8 cellular contexts compared by ENCODE assay signal in genomic region chrX:135985123-135985973, GRCh38. TPM values are rescaled to one million over a fixed set of nuclear protein-coding genes. Genes with fewer than 3 reads are reported as not detected.
DNase-seq lines count a peak whose midpoint lies in the region; ATAC-seq and TF ChIP-seq lines count a peak whose summit lies in the region.

Gene SLC9A6, plus strand, starts transcription at chrX:135985435. Its CDS starts 224 bp downstream, at chrX:135985659.

- intact Hi-C loops in breast epithelium (cut with DNase I; ENCODE audit: low total_unique reads) = no loop called here

- no peaks in the 10 kb centered on the region for H3K4me1 ChIP-seq in breast epithelium
- peaks cover 0 to 10% (median 3%) of the 10 kb centered on the region in 3 donors for H3K4me1 ChIP-seq in skeletal muscle tissue (ENCODE audit: control insufficient read depth in 3 of 3, insufficient read depth in 3 of 3, low read length in 3 of 3)

- peak; percentile 83 to 87 (median 83) for DNase-seq in NCI-H1417 (lab: John Stamatoyannopoulos, UW)
- DNase-seq in NCI-H1417 treated with DMSO at 0.1 percent for 48 hours (lab: John Stamatoyannopoulos, UW) = no peak
- DNase-seq in NCI-H187 treated with DMSO at 0.1 percent for 48 hours (lab: John Stamatoyannopoulos, UW) = peak; percentile 18
- DNase-seq in UCSD-AML1 (lab: John Stamatoyannopoulos, UW; ENCODE audit: unreplicated experiment) = peak; percentile 72
- peak; percentile 41 to 53 for DNase-seq in breast epithelium (ENCODE audit: low spot score in 2 of 2)
- DNase-seq in iPS-NIHi11 (ENCODE audit: low spot score) = peak; percentile 84

- TF ChIP-seq POLR2A in breast epithelium (IDR thresholded peaks at IDR 0.05) = no peak

- TF ChIP-seq CTCF in breast epithelium (IDR thresholded peaks at IDR 0.05) = no peak

- peak within 1 kb of the TSS; percentile 66 to 87 for H3K27ac ChIP-seq in breast epithelium
- H3K27ac ChIP-seq in skeletal muscle tissue (ENCODE audit: low read depth, low read length) = peak within 1 kb of the TSS; percentile 55

- peak within 1 kb of the TSS; percentile 55 to 80 (median 70) for H3K4me3 ChIP-seq in breast epithelium
- H3K4me3 ChIP-seq in skeletal muscle tissue (ENCODE audit: low read length in 3 of 3) = peak within 1 kb of the TSS; percentile 84 to 87 (median 85)

- ATAC-seq in HG02840 (IDR thresholded peaks at IDR 0.05; ENCODE audit: low FRiP score, unreplicated experiment) = peak; percentile 84

- H3K27me3 ChIP-seq in breast epithelium (peaks cover 0 to 31% of the 10 kb centered on the region in 2 donors), skeletal muscle tissue (ENCODE audit: control insufficient read depth in 3 of 3, insufficient read depth in 3 of 3, low read length in 3 of 3) (no peaks in the 10 kb centered on the region)

- peak within 1 kb of the TSS; percentile 71 to 92 (median 84) for H3K9ac ChIP-seq in skeletal muscle tissue (ENCODE audit: low read depth in 1 of 3, low read length in 3 of 3)

- no peaks in the 10 kb centered on the region for H3K9me3 ChIP-seq in breast epithelium
- H3K9me3 ChIP-seq in skeletal muscle tissue (ENCODE audit: control insufficient read depth in 3 of 3, low read length in 3 of 3) = no peaks in the 10 kb centered on the region

- H3K36me3 ChIP-seq in breast epithelium = no peaks in the 10 kb centered on the region
- H3K36me3 ChIP-seq in skeletal muscle tissue (ENCODE audit: control insufficient read depth in 3 of 3, insufficient read depth in 3 of 3, low read length in 3 of 3) = no peaks in the 10 kb centered on the region

RNA-seq across cellular contexts. Expression of gene SLC9A6, which starts in this region (rescaled TPM):
- total RNA-seq in breast epithelium (10 to 100 TPM; 12.5 to 17.1 (median 12.9) TPM), skeletal muscle tissue (12.5 TPM)
